Comparison of ENCODE assay signal across 9 cellular contexts in the genomic region with DNA sequence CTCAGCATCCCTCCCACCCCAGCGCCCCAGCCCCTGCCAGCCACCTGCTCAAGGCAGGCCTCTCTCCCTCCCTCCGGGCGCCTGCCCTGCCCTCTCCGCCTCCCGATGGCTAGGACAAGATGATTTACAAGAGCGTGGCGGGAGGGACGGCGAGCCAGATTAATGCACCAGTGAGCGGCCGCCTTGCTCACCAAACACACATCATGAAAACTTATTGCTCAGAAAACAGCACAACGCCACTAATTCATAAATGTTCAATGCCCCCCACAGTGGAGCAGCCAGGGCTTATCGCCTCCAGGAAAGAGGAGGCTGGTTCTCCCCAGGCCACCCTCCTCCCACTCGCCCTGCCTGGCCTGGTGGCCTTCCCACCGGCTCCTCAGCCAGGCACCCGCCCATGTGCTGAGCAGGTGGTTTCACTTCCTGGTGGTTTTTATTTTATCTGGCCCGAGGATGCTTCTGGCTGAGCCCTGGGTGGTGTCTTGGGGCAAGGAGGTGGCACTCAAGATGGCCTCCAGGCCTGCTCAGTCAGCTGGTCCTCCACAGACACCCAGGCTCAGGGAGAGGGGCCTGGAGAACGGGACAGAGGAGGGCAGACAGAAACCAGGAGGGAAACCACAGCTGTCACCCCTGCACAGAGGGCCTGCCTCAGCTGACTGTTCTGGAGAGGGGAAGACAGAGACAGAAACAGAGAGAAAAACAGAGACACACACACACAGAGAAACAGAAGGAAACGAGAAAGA.
A peak's percentile ranks its signal among the peaks of the same experiment; 100 is the strongest.
DNase-seq lines count a peak whose midpoint lies in the region; ATAC-seq and TF ChIP-seq lines count a peak whose summit lies in the region.
"Had no signal": no experiment of that assay in that cellular context is flagged by ENCODE, and none has a peak within 500 bp of the region (broad histone marks: within the 10 kb centered on the region; RNA-seq: fewer than 3 reads in every experiment).

No MANE protein-coding gene starts in this region.

- no TSS peak for BruUV-seq in A673 (replicated peaks; lab: Mats Ljungman, UMichigan)

- intact Hi-C loops in lower lobe of right lung (cut with DNase I) (no loop called here), A673 (cut with micrococcal nuclease; ENCODE audit: unreplicated experiment) (loop anchor here (10.0 kb wide), 1 partner anchor 384 kb away; the partner anchor contains the start of gene TLE3), prostate gland (cut with DNase I) (loop anchor here (10.0 kb wide), 1 partner anchor 764 kb away; no protein-coding TSS in a partner anchor)

- H3K27ac ChIP-seq in lower lobe of right lung (no peak overlapping the region), A673 (ENCODE audit: low read depth, low read length, poor library complexity, severe bottlenecking) (no peak overlapping the region), prostate gland (no peak overlapping the region)
- H3K27ac ChIP-seq: SK-N-MC had no signal

- H3K36me3 ChIP-seq in lower lobe of right lung (no peaks in the 10 kb centered on the region), A673 (ENCODE audit: insufficient read depth, low read length, poor library complexity, severe bottlenecking) (no peaks in the 10 kb centered on the region), prostate gland (no peaks in the 10 kb centered on the region)

- CTCF ChIA-PET in A673 (lab: Charles Lee) = no interaction called here

- peak in 1 of 2 donors; percentile 3 for ATAC-seq in lower lobe of right lung

- POLR2A ChIA-PET in A673 (lab: Charles Lee; ENCODE audit: low non-redundant PET) = no interaction called here

- H3K4me1 ChIP-seq in lower lobe of right lung (peaks cover 48% of the 10 kb centered on the region), A673 (ENCODE audit: insufficient read depth, low read length, poor library complexity, severe bottlenecking) (peaks cover 24% of the 10 kb centered on the region), prostate gland (replicated peaks) (peaks cover 3% of the 10 kb centered on the region)

- peak; percentile 80 for DNase-seq in GM12865 (ENCODE audit: low read depth)
- peak; percentile 74 for DNase-seq in GM20000 (ENCODE audit: low spot score)
- peak; percentile 84 for DNase-seq in NCI-H69 (lab: John Stamatoyannopoulos, UW)
- DNase-seq in lower lobe of right lung = peak; percentile 59
- no peak for DNase-seq in A673 (ENCODE audit: low spot score)
- DNase-seq in foreskin melanocyte = no peak
- no peak for DNase-seq in activated effector memory CD4-positive, alpha-beta T cell treated with Interleukin-2 at 50 U/mL for 16 hours
- DNase-seq in prostate gland (ENCODE audit: low spot score) = no peak

- TF ChIP-seq POLR2A in prostate gland (IDR thresholded peaks at IDR 0.05) = no peak

- peak overlapping the region; percentile 3 for H3K4me3 ChIP-seq in GM12865 (ENCODE audit: low read depth, low read length)
- H3K4me3 ChIP-seq in lower lobe of right lung = no peak overlapping the region
- H3K4me3 ChIP-seq in A673 (ENCODE audit: low read depth, low read length, poor library complexity, severe bottlenecking) = no peak overlapping the region
- H3K4me3 ChIP-seq in prostate gland = no peak overlapping the region
- H3K4me3 ChIP-seq: SK-N-MC had no signal

- no peak for TF ChIP-seq CTCF in GM12865 (IDR thresholded peaks at IDR 0.05; ENCODE audit: insufficient read depth, low read depth, low read length, missing control alignments)
- TF ChIP-seq CTCF in GM20000 (IDR thresholded peaks at IDR 0.05; ENCODE audit: extremely low read depth, missing control alignments) = no peak
- no peak for TF ChIP-seq CTCF in lower lobe of right lung (IDR thresholded peaks at IDR 0.05)
- no peak for TF ChIP-seq CTCF in A673 (conservative IDR thresholded peaks at IDR 0.05; ENCODE audit: low read depth, low read length)
- TF ChIP-seq CTCF in prostate gland (IDR thresholded peaks at IDR 0.05) = no peak

- H3K9me3 ChIP-seq in lower lobe of right lung (no peaks in the 10 kb centered on the region), A673 (ENCODE audit: low read depth, low read length, poor library complexity, severe bottlenecking) (no peaks in the 10 kb centered on the region), prostate gland (no peaks in the 10 kb centered on the region)

- no peaks in the 10 kb centered on the region for H3K27me3 ChIP-seq in lower lobe of right lung (ENCODE audit: low read depth)
- H3K27me3 ChIP-seq in A673 (replicated peaks; ENCODE audit: insufficient read depth, low read depth, low read length, poor library complexity) = no peaks in the 10 kb centered on the region
- no peaks in the 10 kb centered on the region for H3K27me3 ChIP-seq in prostate gland (replicated peaks; ENCODE audit: insufficient read depth)

- 80% methylated on average over 19 of the region's 19 CpGs for whole genome bisulfite sequencing in prostate gland

Comparison
In these comparisons a context has a peak if more than half of its experiments do, and no peak if none do; other contexts are left out.
1. DNase-seq: peak in GM12865 (single experiment), GM20000 (single experiment), NCI-H69 (single experiment) and lower lobe of right lung (single experiment); none in A673 (single experiment), foreskin melanocyte (single experiment), activated effector memory CD4-positive, alpha-beta T cell treated with Interleukin-2 at 50 U/mL for 16 hours (single experiment) and prostate gland (single experiment).